Comparison of ENCODE assay signal across 1 cellular context in the genomic region with DNA sequence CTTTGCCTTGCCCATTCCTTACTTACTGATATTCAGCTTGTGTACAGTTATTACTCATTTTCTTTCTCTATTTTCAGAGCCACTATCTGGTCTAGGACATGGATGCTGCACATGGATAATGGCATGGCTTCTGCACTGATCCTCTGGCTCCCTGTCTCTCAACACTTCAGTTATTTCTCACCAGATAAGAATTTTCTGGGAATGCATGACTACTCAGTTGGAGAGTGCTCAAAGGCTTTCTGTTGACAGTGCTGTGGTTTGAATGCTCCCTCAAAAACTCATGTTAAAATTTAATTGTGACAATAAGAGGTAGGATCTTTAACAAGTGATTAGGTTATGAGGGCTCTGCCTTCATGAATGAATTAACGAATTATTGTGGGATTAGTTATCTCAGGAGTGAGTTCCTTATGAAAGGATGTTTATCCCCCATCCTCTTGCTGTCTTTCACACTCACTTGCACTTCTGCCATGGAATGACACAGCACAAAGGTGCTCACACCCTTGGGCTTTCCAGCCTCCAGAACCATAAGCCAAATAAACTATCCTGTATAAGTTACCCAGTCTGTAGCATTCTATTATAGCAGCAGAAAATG.
A peak's percentile ranks its signal among the peaks of the same experiment; 100 is the strongest.
TF ChIP-seq lines count a peak whose summit lies in the region.

No MANE protein-coding gene starts in this region.

TF ChIP-seq in K562, 482 proteins besides CTCF, POLR2A, EP300 and RAD21 (continued from another document and continues in another):
- TF ChIP-seq FOXA3 (CRISPR knock-in tag; conservative IDR thresholded peaks at IDR 0.05 in 1 of 2, IDR thresholded peaks at IDR 0.05 in 1 of 2) (peak; percentile 78 to 81; a peak in 3 of 4 replicates), PRMT5 (CRISPR knock-in tag; IDR thresholded peaks at IDR 0.05) (no peak), ZNF143 (CRISPR knock-in tag; IDR thresholded peaks at IDR 0.05) (no peak), MEIS2 (IDR thresholded peaks at IDR 0.05; ENCODE audit: partially characterized antibody) (peak; percentile 95), ZNF408 (CRISPR knock-in tag; IDR thresholded peaks at IDR 0.05; ENCODE audit: low read depth) (no peak), CHCHD3 (CRISPR knock-in tag; IDR thresholded peaks at IDR 0.05) (no peak), ZNF785 (CRISPR knock-in tag; IDR thresholded peaks at IDR 0.05) (no peak), IFI16 (CRISPR knock-in tag; IDR thresholded peaks at IDR 0.05) (0 out of 2 replicates have a peak, but pooled peaks have one; percentile 45), DDX20 (tag; IDR thresholded peaks at IDR 0.05; ENCODE audit: low read depth) (peak; percentile 63; the same call in 1 of the 2 replicates), MBD2 (IDR thresholded peaks at IDR 0.05; ENCODE audit: borderline replicate concordance, low read depth) (no peak), SAP30 (IDR thresholded peaks at IDR 0.05; ENCODE audit: borderline replicate concordance, insufficient read depth, low read depth, low read length, poor library complexity, severe bottlenecking) (no peak), NBN (IDR thresholded peaks at IDR 0.05; ENCODE audit: low read depth) (no peak), SMARCE1 (IDR thresholded peaks at IDR 0.05) (peak; percentile 74; the same call in 1 of the 2 replicates), SUPT5H (IDR thresholded peaks at IDR 0.05) (no peak), SPI1 (IDR thresholded peaks at IDR 0.05; ENCODE audit: borderline replicate concordance, low read depth, low read length) (peak; percentile 40; the same call in 1 of the 2 replicates), RBM14 (IDR thresholded peaks at IDR 0.05; ENCODE audit: borderline replicate concordance, insufficient read depth, low read depth, low read length) (no peak), MAZ (CRISPR knock-in tag; conservative IDR thresholded peaks at IDR 0.05 in 1 of 2, IDR thresholded peaks at IDR 0.05 in 1 of 2) (no peak; a peak in 1 of 4 replicates), FOXJ3 (CRISPR knock-in tag; IDR thresholded peaks at IDR 0.05) (0 out of 2 replicates have a peak, but pooled peaks have one; percentile 25), KLF13 (tag; IDR thresholded peaks at IDR 0.05; ENCODE audit: borderline replicate concordance, low read depth) (0 out of 2 replicates have a peak, but pooled peaks have one; percentile 26), MCM7 (IDR thresholded peaks at IDR 0.05) (no peak), GATAD2A (IDR thresholded peaks at IDR 0.05) (no peak), PTTG1 (tag; IDR thresholded peaks at IDR 0.05; ENCODE audit: low read depth) (no peak), ZNF583 (CRISPR knock-in tag; IDR thresholded peaks at IDR 0.05) (peak; percentile 16; the same call in 1 of the 2 replicates), NFE2 (IDR thresholded peaks at IDR 0.05; ENCODE audit: low read depth) (peak; percentile 94), STAT5A (IDR thresholded peaks at IDR 0.05; ENCODE audit: borderline replicate concordance, low read length) (peak; percentile 50; the same call in 1 of the 2 replicates), TCF3 (CRISPR knock-in tag; IDR thresholded peaks at IDR 0.05) (peak; percentile 92), NFE2L1 (tag; IDR thresholded peaks at IDR 0.05; ENCODE audit: borderline replicate concordance, low read depth) (peak; percentile 69), ETV1 (tag; conservative IDR thresholded peaks at IDR 0.05; ENCODE audit: low read depth) (no peak), PHF8 (IDR thresholded peaks at IDR 0.05; ENCODE audit: borderline replicate concordance, low read length) (no peak), SOX6 (IDR thresholded peaks at IDR 0.05) (peak; percentile 48; the same call in 1 of the 2 replicates), ELF1 (tag; IDR thresholded peaks at IDR 0.05) (no peak), GABPA (tag; conservative IDR thresholded peaks at IDR 0.05; ENCODE audit: low read depth) (no peak), CBFB (CRISPR knock-in tag; IDR thresholded peaks at IDR 0.05) (no peak), ILK (tag; IDR thresholded peaks at IDR 0.05; ENCODE audit: borderline replicate concordance, low read depth) (no peak), MCM3 (IDR thresholded peaks at IDR 0.05) (no peak), TAL1 (IDR thresholded peaks at IDR 0.05) (peak; percentile 65), FUS (optimal IDR thresholded peaks at IDR 0.05; ENCODE audit: low read depth, low read length) (no peak)
- TF ChIP-seq, protein P1, sequence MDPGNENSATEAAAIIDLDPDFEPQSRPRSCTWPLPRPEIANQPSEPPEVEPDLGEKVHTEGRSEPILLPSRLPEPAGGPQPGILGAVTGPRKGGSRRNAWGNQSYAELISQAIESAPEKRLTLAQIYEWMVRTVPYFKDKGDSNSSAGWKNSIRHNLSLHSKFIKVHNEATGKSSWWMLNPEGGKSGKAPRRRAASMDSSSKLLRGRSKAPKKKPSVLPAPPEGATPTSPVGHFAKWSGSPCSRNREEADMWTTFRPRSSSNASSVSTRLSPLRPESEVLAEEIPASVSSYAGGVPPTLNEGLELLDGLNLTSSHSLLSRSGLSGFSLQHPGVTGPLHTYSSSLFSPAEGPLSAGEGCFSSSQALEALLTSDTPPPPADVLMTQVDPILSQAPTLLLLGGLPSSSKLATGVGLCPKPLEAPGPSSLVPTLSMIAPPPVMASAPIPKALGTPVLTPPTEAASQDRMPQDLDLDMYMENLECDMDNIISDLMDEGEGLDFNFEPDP (CRISPR knock-in tag; IDR thresholded peaks at IDR 0.05), result no peak
- TF ChIP-seq, protein P2, sequence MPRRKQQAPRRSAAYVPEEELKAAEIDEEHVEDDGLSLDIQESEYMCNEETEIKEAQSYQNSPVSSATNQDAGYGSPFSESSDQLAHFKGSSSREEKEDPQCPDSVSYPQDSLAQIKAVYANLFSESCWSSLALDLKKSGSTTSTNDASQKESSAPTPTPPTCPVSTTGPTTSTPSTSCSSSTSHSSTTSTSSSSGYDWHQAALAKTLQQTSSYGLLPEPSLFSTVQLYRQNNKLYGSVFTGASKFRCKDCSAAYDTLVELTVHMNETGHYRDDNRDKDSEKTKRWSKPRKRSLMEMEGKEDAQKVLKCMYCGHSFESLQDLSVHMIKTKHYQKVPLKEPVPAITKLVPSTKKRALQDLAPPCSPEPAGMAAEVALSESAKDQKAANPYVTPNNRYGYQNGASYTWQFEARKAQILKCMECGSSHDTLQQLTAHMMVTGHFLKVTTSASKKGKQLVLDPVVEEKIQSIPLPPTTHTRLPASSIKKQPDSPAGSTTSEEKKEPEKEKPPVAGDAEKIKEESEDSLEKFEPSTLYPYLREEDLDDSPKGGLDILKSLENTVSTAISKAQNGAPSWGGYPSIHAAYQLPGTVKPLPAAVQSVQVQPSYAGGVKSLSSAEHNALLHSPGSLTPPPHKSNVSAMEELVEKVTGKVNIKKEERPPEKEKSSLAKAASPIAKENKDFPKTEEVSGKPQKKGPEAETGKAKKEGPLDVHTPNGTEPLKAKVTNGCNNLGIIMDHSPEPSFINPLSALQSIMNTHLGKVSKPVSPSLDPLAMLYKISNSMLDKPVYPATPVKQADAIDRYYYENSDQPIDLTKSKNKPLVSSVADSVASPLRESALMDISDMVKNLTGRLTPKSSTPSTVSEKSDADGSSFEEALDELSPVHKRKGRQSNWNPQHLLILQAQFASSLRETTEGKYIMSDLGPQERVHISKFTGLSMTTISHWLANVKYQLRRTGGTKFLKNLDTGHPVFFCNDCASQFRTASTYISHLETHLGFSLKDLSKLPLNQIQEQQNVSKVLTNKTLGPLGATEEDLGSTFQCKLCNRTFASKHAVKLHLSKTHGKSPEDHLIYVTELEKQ (CRISPR knock-in tag; IDR thresholded peaks at IDR 0.05), result no peak
- TF ChIP-seq, protein P3, sequence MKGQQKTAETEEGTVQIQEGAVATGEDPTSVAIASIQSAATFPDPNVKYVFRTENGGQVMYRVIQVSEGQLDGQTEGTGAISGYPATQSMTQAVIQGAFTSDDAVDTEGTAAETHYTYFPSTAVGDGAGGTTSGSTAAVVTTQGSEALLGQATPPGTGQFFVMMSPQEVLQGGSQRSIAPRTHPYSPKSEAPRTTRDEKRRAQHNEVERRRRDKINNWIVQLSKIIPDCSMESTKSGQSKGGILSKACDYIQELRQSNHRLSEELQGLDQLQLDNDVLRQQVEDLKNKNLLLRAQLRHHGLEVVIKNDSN (CRISPR knock-in tag; IDR thresholded peaks at IDR 0.05), result no peak
- TF ChIP-seq, protein P4, sequence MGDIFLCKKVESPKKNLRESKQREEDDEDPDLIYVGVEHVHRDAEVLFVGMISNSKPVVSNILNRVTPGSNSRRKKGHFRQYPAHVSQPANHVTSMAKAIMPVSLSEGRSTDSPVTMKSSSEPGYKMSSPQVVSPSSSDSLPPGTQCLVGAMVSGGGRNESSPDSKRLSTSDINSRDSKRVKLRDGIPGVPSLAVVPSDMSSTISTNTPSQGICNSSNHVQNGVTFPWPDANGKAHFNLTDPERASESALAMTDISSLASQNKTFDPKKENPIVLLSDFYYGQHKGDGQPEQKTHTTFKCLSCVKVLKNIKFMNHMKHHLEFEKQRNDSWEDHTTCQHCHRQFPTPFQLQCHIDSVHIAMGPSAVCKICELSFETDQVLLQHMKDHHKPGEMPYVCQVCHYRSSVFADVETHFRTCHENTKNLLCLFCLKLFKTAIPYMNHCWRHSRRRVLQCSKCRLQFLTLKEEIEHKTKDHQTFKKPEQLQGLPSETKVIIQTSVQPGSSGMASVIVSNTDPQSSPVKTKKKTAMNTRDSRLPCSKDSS (IDR thresholded peaks at IDR 0.05; ENCODE audit: low read depth, partially characterized antibody), result no peak
- TF ChIP-seq, protein P5, sequence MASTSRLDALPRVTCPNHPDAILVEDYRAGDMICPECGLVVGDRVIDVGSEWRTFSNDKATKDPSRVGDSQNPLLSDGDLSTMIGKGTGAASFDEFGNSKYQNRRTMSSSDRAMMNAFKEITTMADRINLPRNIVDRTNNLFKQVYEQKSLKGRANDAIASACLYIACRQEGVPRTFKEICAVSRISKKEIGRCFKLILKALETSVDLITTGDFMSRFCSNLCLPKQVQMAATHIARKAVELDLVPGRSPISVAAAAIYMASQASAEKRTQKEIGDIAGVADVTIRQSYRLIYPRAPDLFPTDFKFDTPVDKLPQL (IDR thresholded peaks at IDR 0.05; ENCODE audit: extremely low read depth, insufficient read length), result no peak
- TF ChIP-seq, protein P6, sequence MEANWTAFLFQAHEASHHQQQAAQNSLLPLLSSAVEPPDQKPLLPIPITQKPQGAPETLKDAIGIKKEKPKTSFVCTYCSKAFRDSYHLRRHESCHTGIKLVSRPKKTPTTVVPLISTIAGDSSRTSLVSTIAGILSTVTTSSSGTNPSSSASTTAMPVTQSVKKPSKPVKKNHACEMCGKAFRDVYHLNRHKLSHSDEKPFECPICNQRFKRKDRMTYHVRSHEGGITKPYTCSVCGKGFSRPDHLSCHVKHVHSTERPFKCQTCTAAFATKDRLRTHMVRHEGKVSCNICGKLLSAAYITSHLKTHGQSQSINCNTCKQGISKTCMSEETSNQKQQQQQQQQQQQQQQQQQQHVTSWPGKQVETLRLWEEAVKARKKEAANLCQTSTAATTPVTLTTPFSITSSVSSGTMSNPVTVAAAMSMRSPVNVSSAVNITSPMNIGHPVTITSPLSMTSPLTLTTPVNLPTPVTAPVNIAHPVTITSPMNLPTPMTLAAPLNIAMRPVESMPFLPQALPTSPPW (CRISPR knock-in tag; IDR thresholded peaks at IDR 0.05), result 0 out of 2 replicates have a peak, but pooled peaks have one; percentile 17
- TF ChIP-seq, protein P7, sequence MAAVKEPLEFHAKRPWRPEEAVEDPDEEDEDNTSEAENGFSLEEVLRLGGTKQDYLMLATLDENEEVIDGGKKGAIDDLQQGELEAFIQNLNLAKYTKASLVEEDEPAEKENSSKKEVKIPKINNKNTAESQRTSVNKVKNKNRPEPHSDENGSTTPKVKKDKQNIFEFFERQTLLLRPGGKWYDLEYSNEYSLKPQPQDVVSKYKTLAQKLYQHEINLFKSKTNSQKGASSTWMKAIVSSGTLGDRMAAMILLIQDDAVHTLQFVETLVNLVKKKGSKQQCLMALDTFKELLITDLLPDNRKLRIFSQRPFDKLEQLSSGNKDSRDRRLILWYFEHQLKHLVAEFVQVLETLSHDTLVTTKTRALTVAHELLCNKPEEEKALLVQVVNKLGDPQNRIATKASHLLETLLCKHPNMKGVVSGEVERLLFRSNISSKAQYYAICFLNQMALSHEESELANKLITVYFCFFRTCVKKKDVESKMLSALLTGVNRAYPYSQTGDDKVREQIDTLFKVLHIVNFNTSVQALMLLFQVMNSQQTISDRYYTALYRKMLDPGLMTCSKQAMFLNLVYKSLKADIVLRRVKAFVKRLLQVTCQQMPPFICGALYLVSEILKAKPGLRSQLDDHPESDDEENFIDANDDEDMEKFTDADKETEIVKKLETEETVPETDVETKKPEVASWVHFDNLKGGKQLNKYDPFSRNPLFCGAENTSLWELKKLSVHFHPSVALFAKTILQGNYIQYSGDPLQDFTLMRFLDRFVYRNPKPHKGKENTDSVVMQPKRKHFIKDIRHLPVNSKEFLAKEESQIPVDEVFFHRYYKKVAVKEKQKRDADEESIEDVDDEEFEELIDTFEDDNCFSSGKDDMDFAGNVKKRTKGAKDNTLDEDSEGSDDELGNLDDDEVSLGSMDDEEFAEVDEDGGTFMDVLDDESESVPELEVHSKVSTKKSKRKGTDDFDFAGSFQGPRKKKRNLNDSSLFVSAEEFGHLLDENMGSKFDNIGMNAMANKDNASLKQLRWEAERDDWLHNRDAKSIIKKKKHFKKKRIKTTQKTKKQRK (IDR thresholded peaks at IDR 0.05; ENCODE audit: borderline replicate concordance, low read depth, low read length), result no peak
- TF ChIP-seq, protein P8, sequence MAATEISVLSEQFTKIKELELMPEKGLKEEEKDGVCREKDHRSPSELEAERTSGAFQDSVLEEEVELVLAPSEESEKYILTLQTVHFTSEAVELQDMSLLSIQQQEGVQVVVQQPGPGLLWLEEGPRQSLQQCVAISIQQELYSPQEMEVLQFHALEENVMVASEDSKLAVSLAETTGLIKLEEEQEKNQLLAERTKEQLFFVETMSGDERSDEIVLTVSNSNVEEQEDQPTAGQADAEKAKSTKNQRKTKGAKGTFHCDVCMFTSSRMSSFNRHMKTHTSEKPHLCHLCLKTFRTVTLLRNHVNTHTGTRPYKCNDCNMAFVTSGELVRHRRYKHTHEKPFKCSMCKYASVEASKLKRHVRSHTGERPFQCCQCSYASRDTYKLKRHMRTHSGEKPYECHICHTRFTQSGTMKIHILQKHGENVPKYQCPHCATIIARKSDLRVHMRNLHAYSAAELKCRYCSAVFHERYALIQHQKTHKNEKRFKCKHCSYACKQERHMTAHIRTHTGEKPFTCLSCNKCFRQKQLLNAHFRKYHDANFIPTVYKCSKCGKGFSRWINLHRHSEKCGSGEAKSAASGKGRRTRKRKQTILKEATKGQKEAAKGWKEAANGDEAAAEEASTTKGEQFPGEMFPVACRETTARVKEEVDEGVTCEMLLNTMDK (IDR thresholded peaks at IDR 0.05; ENCODE audit: borderline replicate concordance, insufficient read depth, low read depth, low read length, poor library complexity, severe bottlenecking), result no peak
- TF ChIP-seq, protein P9, sequence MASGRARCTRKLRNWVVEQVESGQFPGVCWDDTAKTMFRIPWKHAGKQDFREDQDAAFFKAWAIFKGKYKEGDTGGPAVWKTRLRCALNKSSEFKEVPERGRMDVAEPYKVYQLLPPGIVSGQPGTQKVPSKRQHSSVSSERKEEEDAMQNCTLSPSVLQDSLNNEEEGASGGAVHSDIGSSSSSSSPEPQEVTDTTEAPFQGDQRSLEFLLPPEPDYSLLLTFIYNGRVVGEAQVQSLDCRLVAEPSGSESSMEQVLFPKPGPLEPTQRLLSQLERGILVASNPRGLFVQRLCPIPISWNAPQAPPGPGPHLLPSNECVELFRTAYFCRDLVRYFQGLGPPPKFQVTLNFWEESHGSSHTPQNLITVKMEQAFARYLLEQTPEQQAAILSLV (tag; IDR thresholded peaks at IDR 0.05), result 0 out of 2 replicates have a peak, but pooled peaks have one; percentile 46
- TF ChIP-seq, protein P10, sequence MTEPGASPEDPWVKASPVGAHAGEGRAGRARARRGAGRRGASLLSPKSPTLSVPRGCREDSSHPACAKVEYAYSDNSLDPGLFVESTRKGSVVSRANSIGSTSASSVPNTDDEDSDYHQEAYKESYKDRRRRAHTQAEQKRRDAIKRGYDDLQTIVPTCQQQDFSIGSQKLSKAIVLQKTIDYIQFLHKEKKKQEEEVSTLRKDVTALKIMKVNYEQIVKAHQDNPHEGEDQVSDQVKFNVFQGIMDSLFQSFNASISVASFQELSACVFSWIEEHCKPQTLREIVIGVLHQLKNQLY (CRISPR knock-in tag; conservative IDR thresholded peaks at IDR 0.05), result no peak
